In the genomic region with DNA sequence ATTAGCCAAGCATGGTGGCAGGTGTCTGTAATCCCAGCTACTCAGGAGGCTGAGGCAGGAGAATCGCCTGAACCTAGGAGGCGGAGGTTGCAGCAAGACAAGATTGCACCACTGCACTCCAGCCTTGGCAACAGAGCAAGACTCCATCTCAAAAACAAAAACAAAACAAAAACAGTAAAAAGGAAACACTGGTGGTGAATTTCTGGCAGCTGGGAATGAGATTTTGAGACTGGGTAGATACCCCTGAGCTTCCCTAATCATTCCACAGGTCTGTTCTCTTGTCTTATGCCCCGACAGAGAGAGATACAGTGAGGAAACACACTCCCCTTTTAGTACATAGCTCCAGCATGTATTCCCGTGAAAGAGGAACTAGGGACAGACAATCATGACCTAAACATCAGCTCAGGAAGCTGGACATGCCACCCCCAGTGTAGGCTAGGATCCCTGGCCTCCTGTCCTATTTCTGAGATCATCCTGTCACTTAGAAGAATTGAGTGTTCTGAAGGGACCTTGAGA, we compare ENCODE assay signal across 1 cellular context.
TF ChIP-seq lines count a peak whose summit lies in the region.

No MANE protein-coding gene starts in this region.

TF ChIP-seq in SK-N-SH, 30 proteins besides CTCF, POLR2A, EP300 and RAD21 (continued from another document):
- TF ChIP-seq ZBTB33 (IDR thresholded peaks at IDR 0.05; ENCODE audit: borderline replicate concordance, low read depth) (no peak), REST (IDR thresholded peaks at IDR 0.05; ENCODE audit: low read depth, low read length) (no peak), POLR2AphosphoS5 (IDR thresholded peaks at IDR 0.05; ENCODE audit: low read depth, low read length) (no peak), ELF1 (IDR thresholded peaks at IDR 0.05) (no peak), MXI1 (IDR thresholded peaks at IDR 0.05; ENCODE audit: low read depth, low read length) (no peak), NFIC (IDR thresholded peaks at IDR 0.05; ENCODE audit: borderline replicate concordance) (no peak), FOXJ3 (CRISPR knock-in tag; IDR thresholded peaks at IDR 0.05) (no peak), IRF3 (IDR thresholded peaks at IDR 0.05; ENCODE audit: low read depth, low read length) (no peak), SMC3 (IDR thresholded peaks at IDR 0.05; ENCODE audit: low read depth, low read length) (no peak), RFX5 (IDR thresholded peaks at IDR 0.05; ENCODE audit: low read length) (no peak)
TF ChIP-seq in SK-N-SH: peak in this region for 0.
